ENCODE assay signal across 15 cellular contexts in the genomic region with DNA sequence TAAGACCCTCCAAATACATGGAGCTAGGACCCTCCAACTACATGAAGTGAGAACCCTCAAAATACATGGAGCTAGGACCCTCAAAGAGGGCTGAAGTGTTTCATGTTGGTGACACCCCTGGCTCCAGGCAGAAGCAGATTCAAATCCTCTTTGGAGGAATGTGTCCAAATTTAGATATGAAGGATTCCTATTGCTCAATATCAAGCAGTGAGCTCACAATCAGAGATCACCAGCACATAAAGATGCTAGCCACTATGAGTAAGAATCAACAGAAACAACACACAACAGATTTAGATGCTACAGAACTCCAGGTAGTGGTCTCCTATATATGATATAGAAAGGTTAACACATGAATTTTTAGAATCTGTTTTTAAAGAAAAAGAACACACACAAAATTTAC.
"Had no signal": no experiment of that assay in that cellular context is flagged by ENCODE, and none has a peak within 500 bp of the region (broad histone marks: within the 10 kb centered on the region; RNA-seq: fewer than 3 reads in every experiment).

No MANE protein-coding gene starts in this region.

- H3K27ac ChIP-seq: coronary artery, hepatocyte, thoracic aorta, upper lobe of left lung had no signal

- H3K4me3 ChIP-seq: coronary artery, hepatocyte, thoracic aorta, upper lobe of left lung had no signal

- H3K27me3 ChIP-seq: hepatocyte, upper lobe of left lung had no signal

- DNase-seq: activated CD4-positive, alpha-beta T cell treated with anti-CD3 and anti-CD28 coated beads, Interleukin-2, amount 50 U/mL, for 4 hours; activated gamma-delta T cell; amniotic stem cell; central memory CD4-positive, alpha-beta T cell; left cardiac atrium; mesendoderm; stimulated activated naive B cell treated with anti-CD40 and anti-IgM and Interleukin-4, amounts not matched to agents 10 μg/mL and 1 μg/mL and 100 μg/mL, for 72 hours; SW 1271; T-helper 2 cell; upper lobe of left lung had no signal

- FAIRE-seq: islet of Langerhans, TTC549 had no signal

- H3K36me3 ChIP-seq: thoracic aorta, upper lobe of left lung had no signal

- H3K79me2 ChIP-seq: hepatocyte had no signal

- ATAC-seq: left cardiac atrium; stimulated activated naive B cell treated with anti-CD40 and anti-IgM and Interleukin-4, amounts not matched to agents 10 μg/mL and 1 μg/mL and 100 μg/mL, for 72 hours had no signal

- H3K9me3 ChIP-seq: thoracic aorta, upper lobe of left lung had no signal

- H3K4me2 ChIP-seq: hepatocyte had no signal

- H2AFZ ChIP-seq: hepatocyte had no signal
